8 cellular contexts compared by ENCODE assay signal in the genomic region with DNA sequence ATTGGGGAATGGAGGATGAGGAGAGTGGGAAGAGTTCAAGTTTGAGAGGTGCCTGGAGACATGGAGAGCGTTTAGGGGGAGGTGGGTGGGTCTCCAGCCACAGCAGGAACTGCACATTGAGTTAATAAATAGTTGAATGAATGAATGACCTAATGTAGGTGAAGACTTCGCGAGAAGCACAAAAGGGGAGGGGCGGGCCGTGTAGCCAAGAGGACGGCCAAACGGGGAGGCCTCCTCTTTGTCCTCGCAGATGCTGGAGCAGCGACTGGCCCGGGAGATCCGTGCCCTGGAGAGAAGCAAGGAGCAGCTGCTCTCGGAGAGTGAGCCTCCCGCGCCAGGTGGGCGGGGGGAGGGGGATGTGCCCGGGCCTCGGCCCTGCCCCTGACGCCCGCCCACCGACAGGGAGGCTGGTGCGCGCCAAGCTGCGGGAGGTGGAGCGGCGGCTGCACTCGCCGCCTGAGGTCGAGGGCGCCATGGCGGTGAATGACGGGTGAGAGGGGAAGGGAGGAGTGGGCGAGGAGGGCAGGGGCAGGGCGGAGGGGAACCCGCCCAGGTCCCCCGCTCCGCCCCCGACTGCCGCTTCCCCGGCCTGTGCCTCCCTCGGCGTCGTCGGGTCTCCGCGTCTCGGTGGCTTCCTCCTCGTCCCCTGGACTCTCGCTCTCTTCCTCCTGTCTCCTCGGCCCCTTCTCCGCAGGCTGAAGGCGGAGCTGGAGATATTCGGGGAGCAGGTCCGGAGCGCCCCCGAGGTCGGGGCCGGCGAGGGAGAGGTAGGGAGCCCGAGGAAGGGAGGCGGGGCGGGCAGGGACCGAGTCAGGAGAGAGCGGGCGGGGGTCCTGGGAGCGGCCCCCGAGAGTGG. TPM values are rescaled to one million over a fixed set of nuclear protein-coding genes. Genes with fewer than 3 reads are reported as not detected.
DNase-seq lines count a peak whose midpoint lies in the region; ATAC-seq and TF ChIP-seq lines count a peak whose summit lies in the region.

No MANE protein-coding gene starts in this region.

- peak overlapping the region; percentile 48 to 81 (median 74) for H3K27ac ChIP-seq in esophagus muscularis mucosa (replicated peaks in 1 of 4)
- peak overlapping the region; percentile 40 to 46 for H3K27ac ChIP-seq in tibial artery

- peaks cover 14 to 22% (median 19%) of the 10 kb centered on the region in 3 donors for H3K27me3 Mint-ChIP-seq in CD14-positive monocyte (ENCODE audit: low read depth in 3 of 3)

- peak; percentile 62 for ATAC-seq in GM19351 (IDR thresholded peaks at IDR 0.05; ENCODE audit: unreplicated experiment)
- ATAC-seq in HG03457 (IDR thresholded peaks at IDR 0.05; ENCODE audit: unreplicated experiment) = peak; percentile 44
- ATAC-seq in omental fat pad (ENCODE audit: low FRiP score) = peak; percentile 60

- H3K4me3 Mint-ChIP-seq in CD14-positive monocyte = peak overlapping the region; percentile 85 to 87

- peaks cover 0 to 31% (median 4%) of the 10 kb centered on the region in 4 donors for H3K27me3 ChIP-seq in esophagus muscularis mucosa
- peaks cover 0 to 20% of the 10 kb centered on the region in 2 donors for H3K27me3 ChIP-seq in tibial artery

- WGBS in esophagus muscularis mucosa = 4% methylated on average over 33 of the region's 66 CpGs

- H3K4me1 ChIP-seq in esophagus muscularis mucosa (peaks cover 17 to 24% (median 22%) of the 10 kb centered on the region in 4 donors), tibial artery (peaks cover 0 to 19% (median 15%) of the 10 kb centered on the region in 4 donors)

- no peak for TF ChIP-seq POLR2A in esophagus muscularis mucosa (IDR thresholded peaks at IDR 0.05; ENCODE audit: low read depth)

- intact Hi-C loops in CD14-positive monocyte (cut with micrococcal nuclease) (no loop called here), esophagus muscularis mucosa (cut with DNase I) (no loop called here), tibial artery (cut with DNase I; ENCODE audit: low total_unique reads) (no loop called here)

- TF ChIP-seq CTCF in CD14-positive monocyte (IDR thresholded peaks at IDR 0.05) = no peak
- TF ChIP-seq CTCF in esophagus muscularis mucosa (IDR thresholded peaks at IDR 0.05) = peak in 1 of 3 experiments; percentile 2
- no peak for TF ChIP-seq CTCF in omental fat pad (IDR thresholded peaks at IDR 0.05)
- TF ChIP-seq CTCF in tibial artery (IDR thresholded peaks at IDR 0.05) = no peak

- H3K9me3 ChIP-seq in esophagus muscularis mucosa = no peaks in the 10 kb centered on the region
- no peaks in the 10 kb centered on the region for H3K9me3 ChIP-seq in tibial artery

- peak overlapping the region; percentile 58 to 84 (median 66) for H3K4me3 ChIP-seq in esophagus muscularis mucosa
- H3K4me3 ChIP-seq in tibial artery = peak overlapping the region; percentile 50

- H3K36me3 ChIP-seq in esophagus muscularis mucosa (no peaks in the 10 kb centered on the region), tibial artery (no peaks in the 10 kb centered on the region)

- peaks cover 10% of the 10 kb centered on the region for H3K4me1 Mint-ChIP-seq in CD14-positive monocyte

- no peak overlapping the region for H3K27ac Mint-ChIP-seq in CD14-positive monocyte

- no peak for TF ChIP-seq EP300 in esophagus muscularis mucosa (IDR thresholded peaks at IDR 0.05)

- peaks cover 3 to 4% of the 10 kb centered on the region in 2 donors for H3K36me3 Mint-ChIP-seq in CD14-positive monocyte

- peaks cover 0 to 9% (median 0%) of the 10 kb centered on the region in 7 donors for H3K9me3 Mint-ChIP-seq in CD14-positive monocyte

- no peak for DNase-seq in CD14-positive monocyte (ENCODE audit: low spot score)
- peak; percentile 69 for DNase-seq in NCI-H82 treated with DMSO at 0.1 percent for 48 hours (lab: John Stamatoyannopoulos, UW; ENCODE audit: unreplicated experiment)
- DNase-seq in activated T-cell treated with anti-CD3 and anti-CD28 coated beads for 1 hour (ENCODE audit: low read depth) = peak; percentile 59
- DNase-seq in esophagus muscularis mucosa (ENCODE audit: extremely low spot score) = no peak
- DNase-seq in omental fat pad (ENCODE audit: low spot score) = no peak
- no peak for DNase-seq in tibial artery

RNA-seq across cellular contexts. Expression of gene SYCE1L, which starts 12.9 kb away (rescaled TPM):
- polyA plus RNA-seq in CD14-positive monocyte = not detected
- total RNA-seq in esophagus muscularis mucosa (1 to 10 TPM in 1 of 4 donors, under 1 TPM in 1, not detected in 2; 0.57 to 4.3 TPM), omental fat pad (under 1 TPM in 3 of 4 donors, not detected in 1; 0.56 to 0.84 (median 0.69) TPM)

RNA-seq across cellular contexts. Expression of gene MON1B, which starts 21.1 kb away (rescaled TPM):
- polyA plus RNA-seq in CD14-positive monocyte = 10 to 100 TPM; 26.4 to 35.6 TPM
- total RNA-seq in esophagus muscularis mucosa (10 to 100 TPM; 19.1 to 33.8 (median 29.1) TPM), omental fat pad (10 to 100 TPM; 19.0 to 27.6 (median 25.2) TPM)

Comparison
In these comparisons a context has a peak if more than half of its experiments do, and no peak if none do; other contexts are left out.
1. DNase-seq: peak in NCI-H82 treated with DMSO at 0.1 percent for 48 hours (single experiment) and activated T-cell treated with anti-CD3 and anti-CD28 coated beads for 1 hour (single experiment); none in CD14-positive monocyte (single experiment), esophagus muscularis mucosa (single experiment), omental fat pad (single experiment) and tibial artery (0 of 2).
2. Peak in every context shown above with its lines, with median percentiles within 50 percentile points of each other: ATAC-seq.